ENCODE assay signal across 11 cellular contexts in genomic region chr10:97517778-97518561, GRCh38. TPM values are rescaled to one million over a fixed set of nuclear protein-coding genes. Genes with fewer than 3 reads are reported as not detected.
A peak's percentile ranks its signal among the peaks of the same experiment; 100 is the strongest.
DNase-seq lines count a peak whose midpoint lies in the region; FAIRE-seq and TF ChIP-seq lines count a peak whose summit lies in the region.
"Had no signal": no experiment of that assay in that cellular context is flagged by ENCODE, and none has a peak within 500 bp of the region (broad histone marks: within the 10 kb centered on the region; RNA-seq: fewer than 3 reads in every experiment).

No MANE protein-coding gene starts in this region.

- H3K9ac ChIP-seq in astrocyte (ENCODE audit: low read length): no peak overlapping the region

- H3K4me3 ChIP-seq in astrocyte (ENCODE audit: insufficient read depth, low read depth, low read length): no peak overlapping the region
- H3K4me3 ChIP-seq: suprapubic skin had no signal

- H3K4me1 Mint-ChIP-seq in astrocyte (ENCODE audit: low read depth, unreplicated experiment): peaks cover 47% of the 10 kb centered on the region
- H3K4me1 Mint-ChIP-seq: activated naive CD4-positive, alpha-beta T cell treated with anti-CD3 and anti-CD28 coated beads, Interleukin-2, amount 50 U/mL, for 24 hours had no signal

- TF ChIP-seq CTCF in astrocyte (IDR thresholded peaks at IDR 0.05; ENCODE audit: insufficient read depth, low read depth, low read length): no peak

- peaks cover 13% of the 10 kb centered on the region for H3K4me1 ChIP-seq in astrocyte (ENCODE audit: insufficient read depth, low read length)

- H3K4me3 Mint-ChIP-seq in astrocyte (ENCODE audit: unreplicated experiment): peak overlapping the region; percentile 52
- H3K4me3 Mint-ChIP-seq: activated naive CD4-positive, alpha-beta T cell treated with anti-CD3 and anti-CD28 coated beads, Interleukin-2, amount 50 U/mL, for 24 hours had no signal

- peaks cover 92% of the 10 kb centered on the region for H3K79me2 ChIP-seq in astrocyte (ENCODE audit: insufficient read depth, low read length)

- H3K36me3 ChIP-seq in astrocyte (ENCODE audit: insufficient read depth, low read length): no peaks in the 10 kb centered on the region
- H3K36me3 ChIP-seq: suprapubic skin had no signal

- DNase-seq in NCI-H2029 (lab: John Stamatoyannopoulos, UW) (peak; percentile 18), NCI-H2029 treated with DMSO at 0.1 percent for 48 hours (lab: John Stamatoyannopoulos, UW) (no peak), astrocyte (ENCODE audit: low read depth) (no peak), kidney glomerular epithelial cell (lab: John Stamatoyannopoulos, UW) (peak; percentile 39), urothelium cell line (ENCODE audit: low spot score) (peak; percentile 68), NCI-H526 (lab: John Stamatoyannopoulos, UW) (no peak), UCSD-AML1 (lab: John Stamatoyannopoulos, UW; ENCODE audit: unreplicated experiment) (no peak)
- no peak for DNase-seq in stimulated activated CD4-positive, alpha-beta T cell treated with anti-CD3 and anti-CD28 coated beads, Interleukin-4, amount 100 ng/mL, for 24 hours

- H3K36me3 Mint-ChIP-seq in astrocyte (ENCODE audit: low read depth, unreplicated experiment): peaks cover 6% of the 10 kb centered on the region
- H3K36me3 Mint-ChIP-seq: activated naive CD4-positive, alpha-beta T cell treated with anti-CD3 and anti-CD28 coated beads, Interleukin-2, amount 50 U/mL, for 24 hours had no signal

- H4K20me1 ChIP-seq in astrocyte (ENCODE audit: insufficient read depth, low read length): peaks cover 97% of the 10 kb centered on the region

- H3K27ac Mint-ChIP-seq in astrocyte (ENCODE audit: unreplicated experiment): peak overlapping the region; percentile 55
- H3K27ac Mint-ChIP-seq: activated naive CD4-positive, alpha-beta T cell treated with anti-CD3 and anti-CD28 coated beads, Interleukin-2, amount 50 U/mL, for 24 hours had no signal

- FAIRE-seq in astrocyte (lab: Jason Lieb, UNC) (no peak), urothelium cell line (lab: Jason Lieb, UNC) (no peak)
- FAIRE-seq: A204.1 had no signal

- no peaks in the 10 kb centered on the region for H3K9me3 ChIP-seq in astrocyte (ENCODE audit: insufficient read depth, low read depth, low read length)
- H3K9me3 ChIP-seq: suprapubic skin had no signal

- H2AFZ ChIP-seq in astrocyte (ENCODE audit: low read depth, low read length): no peak overlapping the region

- peak overlapping the region; percentile 28 for H3K4me2 ChIP-seq in astrocyte (ENCODE audit: low read length)

- no peaks in the 10 kb centered on the region for H3K27me3 Mint-ChIP-seq in astrocyte (ENCODE audit: low read depth, unreplicated experiment)
- H3K27me3 Mint-ChIP-seq: activated naive CD4-positive, alpha-beta T cell treated with anti-CD3 and anti-CD28 coated beads, Interleukin-2, amount 50 U/mL, for 24 hours had no signal

- H3K9me3 Mint-ChIP-seq in astrocyte (ENCODE audit: unreplicated experiment): no peaks in the 10 kb centered on the region
- H3K9me3 Mint-ChIP-seq: activated naive CD4-positive, alpha-beta T cell treated with anti-CD3 and anti-CD28 coated beads, Interleukin-2, amount 50 U/mL, for 24 hours had no signal

- H3K27ac ChIP-seq in astrocyte (ENCODE audit: low read depth, low read length): no peak overlapping the region
- H3K27ac ChIP-seq: suprapubic skin had no signal

- no peaks in the 10 kb centered on the region for H3K27me3 ChIP-seq in astrocyte (ENCODE audit: insufficient read depth, low read length)
- H3K27me3 ChIP-seq: suprapubic skin had no signal

RNA-seq across cellular contexts. Expression of gene UBTD1, which starts 19.2 kb away (rescaled TPM):
- 73.1 and 81.9 TPM in 2 replicates for total RNA-seq in astrocyte

RNA-seq across cellular contexts. Expression of gene MMS19, which starts 19.7 kb away (rescaled TPM):
- 84.4 and 97.2 TPM in 2 replicates for total RNA-seq in astrocyte

RNA-seq across cellular contexts. Expression of gene ANKRD2, which starts 54.6 kb away (rescaled TPM):
- total RNA-seq in astrocyte: 0.22 and 0.36 TPM in 2 replicates

Comparison
In these comparisons a context has a peak if more than half of its experiments do, and no peak if none do; other contexts are left out.
1. DNase-seq: peak in NCI-H2029 (single experiment), kidney glomerular epithelial cell (single experiment) and urothelium cell line (single experiment); none in NCI-H2029 treated with DMSO at 0.1 percent for 48 hours (single experiment), astrocyte (single experiment), NCI-H526 (0 of 2), UCSD-AML1 (single experiment) and stimulated activated CD4-positive, alpha-beta T cell treated with anti-CD3 and anti-CD28 coated beads, Interleukin-4, amount 100 ng/mL, for 24 hours (single experiment).